22 cellular contexts compared by ENCODE assay signal in genomic region chr18:6606411-6607085, GRCh38.
"Had no signal": no experiment of that assay in that cellular context is flagged by ENCODE, and none has a peak within 500 bp of the region (broad histone marks: within the 10 kb centered on the region; RNA-seq: fewer than 3 reads in every experiment).

No MANE protein-coding gene starts in this region.

- DNase-seq: activated CD4-positive, CD25-positive, alpha-beta regulatory T cell treated with anti-CD3 and anti-CD28 coated beads, Interleukin-2, amount 50 U/mL, for 72 hours; activated gamma-delta T cell treated with Interleukin-2 at 50 U/mL for 16 hours; activated T-cell treated with anti-CD3 and anti-CD28 coated beads, Interleukin-2, amount 50 U/mL, for 1 hour; anterior cingulate cortex; erythroblast; foreskin fibroblast; heart right ventricle; immature natural killer cell; kidney glomerular epithelial cell; left lung; naive thymus-derived CD4-positive, alpha-beta T cell; psoas muscle; spleen; stimulated activated CD4-positive, alpha-beta T cell treated with anti-CD3 and anti-CD28 coated beads, Interleukin-4, amount 100 ng/mL, for 1 hour; stimulated activated naive CD4-positive, alpha-beta T cell treated with Interleukin-2 at 50 U/mL for 16 hours; T-helper 17 cell; upper lobe of right lung had no signal

- H3K36me3 Mint-ChIP-seq: activated naive CD4-positive, alpha-beta T cell treated with anti-CD3 and anti-CD28 coated beads, Interleukin-2, amount 50 U/mL, for 24 hours; immature natural killer cell had no signal

- H3K27ac Mint-ChIP-seq: activated naive CD4-positive, alpha-beta T cell treated with anti-CD3 and anti-CD28 coated beads, Interleukin-2, amount 50 U/mL, for 24 hours; immature natural killer cell; naive thymus-derived CD4-positive, alpha-beta T cell; T-helper 17 cell had no signal

- H3K4me3 ChIP-seq: body of pancreas, cardiac muscle cell, heart right ventricle, left lung, lung, psoas muscle, right atrium auricular region, spleen, upper lobe of right lung had no signal

- H3K4me1 ChIP-seq: heart right ventricle, psoas muscle, right atrium auricular region, spleen had no signal

- ATAC-seq: heart right ventricle; naive thymus-derived CD4-positive, alpha-beta T cell; psoas muscle; T-helper 17 cell; upper lobe of right lung had no signal

- H3K9me3 Mint-ChIP-seq: activated naive CD4-positive, alpha-beta T cell treated with anti-CD3 and anti-CD28 coated beads, Interleukin-2, amount 50 U/mL, for 24 hours had no signal

- H3K4me3 Mint-ChIP-seq: activated naive CD4-positive, alpha-beta T cell treated with anti-CD3 and anti-CD28 coated beads, Interleukin-2, amount 50 U/mL, for 24 hours; immature natural killer cell; naive thymus-derived CD4-positive, alpha-beta T cell; T-helper 17 cell had no signal

- H3K36me3 ChIP-seq: cardiac muscle cell, heart right ventricle, left lung, right atrium auricular region, spleen, upper lobe of right lung had no signal

- H3K27ac ChIP-seq: cardiac muscle cell, heart right ventricle, psoas muscle, right atrium auricular region, upper lobe of right lung had no signal

- H3K27me3 Mint-ChIP-seq: activated naive CD4-positive, alpha-beta T cell treated with anti-CD3 and anti-CD28 coated beads, Interleukin-2, amount 50 U/mL, for 24 hours; naive thymus-derived CD4-positive, alpha-beta T cell; T-helper 17 cell had no signal

- H3K27me3 ChIP-seq: body of pancreas, cardiac muscle cell, left lung, right atrium auricular region, spleen, upper lobe of right lung had no signal

- H3K4me1 Mint-ChIP-seq: activated naive CD4-positive, alpha-beta T cell treated with anti-CD3 and anti-CD28 coated beads, Interleukin-2, amount 50 U/mL, for 24 hours; immature natural killer cell; naive thymus-derived CD4-positive, alpha-beta T cell; T-helper 17 cell had no signal
